ENCODE assay signal across 8 cellular contexts in the genomic region with DNA sequence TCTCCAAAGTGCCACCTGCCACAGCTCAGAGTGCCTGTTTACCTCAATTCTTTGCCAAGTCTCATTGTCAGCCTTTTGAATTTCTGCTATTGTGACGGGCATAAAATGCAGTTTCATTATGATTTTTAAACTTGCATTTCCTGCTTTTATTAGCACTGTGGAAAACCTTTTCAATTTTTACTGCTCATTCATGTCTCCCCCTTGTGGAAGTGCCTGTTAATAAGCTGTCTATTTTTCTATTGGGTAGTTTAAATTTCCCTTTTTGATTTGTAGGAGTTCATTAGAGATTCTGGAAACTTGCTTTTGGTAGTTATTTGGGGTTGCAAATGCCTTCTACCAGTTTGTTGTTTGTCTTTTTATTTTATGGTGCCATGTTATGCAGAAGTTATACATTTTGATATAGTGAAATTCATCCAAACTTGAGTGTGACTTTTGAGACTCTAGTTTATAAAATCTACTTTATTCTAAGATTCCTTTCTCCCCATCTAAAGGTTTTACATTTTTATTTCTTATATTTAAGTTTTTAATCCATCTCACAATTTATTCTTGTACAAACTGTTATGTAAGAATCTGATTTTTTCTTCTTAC. TPM values are rescaled to one million over a fixed set of nuclear protein-coding genes. Genes with fewer than 3 reads are reported as not detected.
DNase-seq lines count a peak whose midpoint lies in the region; ATAC-seq and TF ChIP-seq lines count a peak whose summit lies in the region.

No MANE protein-coding gene starts in this region.

- TF ChIP-seq CTCF in Panc1 (IDR thresholded peaks at IDR 0.05) = peak; percentile 61; the same call in 1 of the 2 replicates
- TF ChIP-seq CTCF in fibroblast of mammary gland (conservative IDR thresholded peaks at IDR 0.05; ENCODE audit: control insufficient read depth, insufficient read depth, low read depth, low read length) = peak; percentile 78
- TF ChIP-seq CTCF in retinal pigment epithelial cell (conservative IDR thresholded peaks at IDR 0.05; ENCODE audit: low read depth, low read length) = peak; percentile 76

- no TSS peak for BruUV-seq in Panc1 (replicated peaks; lab: Mats Ljungman, UMichigan)

- POLR2A ChIA-PET in Panc1 (lab: Charles Lee) = no interaction called here

- DNase-seq in NCI-H2029 (lab: John Stamatoyannopoulos, UW) (peak; percentile 3), NCI-H2029 treated with DMSO at 0.1 percent for 48 hours (lab: John Stamatoyannopoulos, UW) (no peak), Panc1 (ENCODE audit: low read depth, low spot score) (no peak), fibroblast of mammary gland (ENCODE audit: low read depth) (peak; percentile 48), retinal pigment epithelial cell (ENCODE audit: low read depth) (no peak), NCI-H774 (lab: John Stamatoyannopoulos, UW) (no peak), G401 (ENCODE audit: low spot score) (no peak)

- no peaks in the 10 kb centered on the region for H3K4me1 ChIP-seq in Panc1 (ENCODE audit: control insufficient read depth, insufficient read depth, low read length)

- in situ Hi-C loops in Panc1 (cut with HindIII; ENCODE audit: low pct_unique_long_range_greater_than_20kb, low sequenced_read_pairs) = no loop called here
- in situ Hi-C loops in G401 (cut with HindIII; ENCODE audit: low sequenced_read_pairs) = no loop called here

- H3K4me3 ChIP-seq in Panc1 (ENCODE audit: low read depth in 2 of 2, low read length in 2 of 2) (no peak overlapping the region), fibroblast of mammary gland (ENCODE audit: control insufficient read depth, low read depth, low read length) (no peak overlapping the region), retinal pigment epithelial cell (ENCODE audit: low read length) (no peak overlapping the region)

- H3K27ac ChIP-seq in Panc1 (ENCODE audit: low read length) = no peak overlapping the region

- no peaks in the 10 kb centered on the region for H3K36me3 ChIP-seq in Panc1 (ENCODE audit: control insufficient read depth, insufficient read depth, low read length)

- intact Hi-C loops in Panc1 (cut with micrococcal nuclease; ENCODE audit: unreplicated experiment) = no loop called here

- no peaks in the 10 kb centered on the region for H3K9me3 ChIP-seq in Panc1 (ENCODE audit: control insufficient read depth, insufficient read depth, low read depth, low read length)

- CTCF ChIA-PET in Panc1 (lab: Charles Lee) = no interaction called here

- no peaks in the 10 kb centered on the region for H3K27me3 ChIP-seq in Panc1 (ENCODE audit: control insufficient read depth, insufficient read depth, low read length)

- ATAC-seq in Panc1 = no peak
- no peak for ATAC-seq in HG02870 (IDR thresholded peaks at IDR 0.05; ENCODE audit: unreplicated experiment)

RNA-seq across cellular contexts. Expression of a gene that starts 53.9 kb away (rescaled TPM):
- total RNA-seq in Panc1 (2021; ENCODE audit: unreplicated experiment) = 0.90 TPM
- 1.1 TPM for polyA plus RNA-seq in Panc1 (2012; ENCODE audit: insufficient read length)
- total RNA-seq in G401 (2014; rRNA removed; shearing (Covaris generic)) = 17.7 and 19.9 TPM in 2 replicates

Comparison
In these comparisons a context has a peak if more than half of its experiments do, and no peak if none do; other contexts are left out.
1. DNase-seq: peak in NCI-H2029 (single experiment) and fibroblast of mammary gland (single experiment); none in NCI-H2029 treated with DMSO at 0.1 percent for 48 hours (single experiment), Panc1 (single experiment), retinal pigment epithelial cell (single experiment), NCI-H774 (single experiment) and G401 (single experiment).
2. Peak in every context shown above with its lines, with median percentiles within 50 percentile points of each other: CTCF ChIP-seq.